25 cellular contexts compared by ENCODE assay signal in the genomic region with DNA sequence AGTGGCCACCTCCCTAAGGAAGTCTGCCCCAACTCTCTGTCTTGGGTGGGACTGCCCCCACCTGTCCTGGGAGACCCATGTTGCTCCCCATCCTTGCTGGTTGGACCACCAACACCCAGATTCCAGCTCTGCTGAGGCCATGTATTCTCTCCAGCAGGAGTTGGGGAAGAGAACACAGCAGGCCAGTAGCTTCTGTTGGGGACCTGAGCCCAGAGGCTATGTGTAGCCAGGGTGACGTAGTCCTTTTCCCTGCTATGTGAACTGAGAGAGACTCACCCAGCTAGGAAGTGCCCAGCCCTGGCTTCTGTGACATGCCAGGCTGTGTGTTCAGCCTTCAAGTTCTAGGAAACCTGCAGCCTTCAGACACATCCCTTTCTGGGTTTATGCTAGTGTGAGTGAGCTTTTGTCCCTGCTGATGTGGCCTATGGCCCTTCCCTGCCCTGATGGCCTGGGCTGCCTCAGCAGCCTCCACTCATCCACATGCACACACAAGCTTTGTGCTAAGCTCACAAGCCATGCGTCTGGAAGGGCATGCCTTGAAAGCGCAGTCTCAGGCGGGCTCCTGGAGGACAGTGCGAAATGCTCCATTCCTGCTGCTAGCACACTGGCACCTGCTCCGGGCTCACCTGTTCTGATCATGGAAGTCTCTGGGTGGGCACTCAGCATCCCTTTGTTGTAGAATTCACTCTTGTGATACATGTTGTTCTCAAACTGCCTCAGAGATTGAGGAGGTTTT. TPM values are rescaled to one million over a fixed set of nuclear protein-coding genes. Genes with fewer than 3 reads are reported as not detected.
"Had no signal": no experiment of that assay in that cellular context is flagged by ENCODE, and none has a peak within 500 bp of the region (broad histone marks: within the 10 kb centered on the region; RNA-seq: fewer than 3 reads in every experiment).

No MANE protein-coding gene starts in this region.

- H3K27me3 ChIP-seq: gastrocnemius medialis, hepatocyte, neural progenitor cell, right lobe of liver, testis, transverse colon had no signal

- H3K9me3 ChIP-seq: gastrocnemius medialis, right lobe of liver, testis, transverse colon had no signal

- H3K36me3 ChIP-seq: gastrocnemius medialis, neural progenitor cell, right lobe of liver, transverse colon had no signal

- H3K4me1 ChIP-seq: neural progenitor cell, right lobe of liver, testis, transverse colon had no signal

- H3K79me2 ChIP-seq: hepatocyte had no signal

- H3K9ac ChIP-seq: neural progenitor cell had no signal

- ATAC-seq: activated CD4-positive, alpha-beta T cell treated with anti-CD3 and anti-CD28 coated beads for 36 hours; activated CD8-positive, alpha-beta T cell treated with anti-CD3 and anti-CD28 coated beads, Interleukin-2, amount 10 ng/mL, durations not matched to agents 7 days and 5 days; left cardiac atrium; left ventricle myocardium superior; naive thymus-derived CD8-positive, alpha-beta T cell had no signal

- H3K4me1 Mint-ChIP-seq: activated CD4-positive, alpha-beta T cell treated with anti-CD3 and anti-CD28 coated beads for 36 hours; central memory CD8-positive, alpha-beta T cell had no signal

- H3K9me3 Mint-ChIP-seq: central memory CD8-positive, alpha-beta T cell; mesothelial cell of epicardium; naive thymus-derived CD8-positive, alpha-beta T cell; neural progenitor cell had no signal

- H3K27ac Mint-ChIP-seq: activated CD4-positive, alpha-beta T cell treated with anti-CD3 and anti-CD28 coated beads for 36 hours; activated CD8-positive, alpha-beta T cell treated with anti-CD3 and anti-CD28 coated beads, Interleukin-2, amount 10 ng/mL, durations not matched to agents 7 days and 5 days; activated naive CD8-positive, alpha-beta T cell; mesothelial cell of epicardium; naive thymus-derived CD8-positive, alpha-beta T cell; neural progenitor cell had no signal

- DNase-seq: activated CD4-positive, alpha-beta T cell treated with anti-CD3 and anti-CD28 coated beads for 36 hours; activated CD4-positive, CD25-positive, alpha-beta regulatory T cell; activated CD8-positive, alpha-beta T cell treated with anti-CD3 and anti-CD28 coated beads, Interleukin-2, amount 10 ng/mL, durations not matched to agents 7 days and 5 days; activated effector memory CD4-positive, alpha-beta T cell treated with Interleukin-2 at 50 U/mL for 16 hours; activated naive CD4-positive, alpha-beta T cell treated with Interleukin-2 at 50 U/mL for 16 hours; effector memory CD4-positive, alpha-beta T cell; gastrocnemius medialis; left cardiac atrium; left ventricle myocardium superior; naive thymus-derived CD8-positive, alpha-beta T cell; right lobe of liver; stimulated activated CD4-positive, alpha-beta T cell treated with anti-CD3 and anti-CD28 coated beads, Interleukin-2, amount 100 ng/mL, for 48 hours; stimulated activated naive CD4-positive, alpha-beta T cell treated with Interleukin-2 at 50 U/mL for 16 hours; T-helper 1 cell; testis; transverse colon had no signal

- H3K4me3 Mint-ChIP-seq: activated CD4-positive, alpha-beta T cell treated with anti-CD3 and anti-CD28 coated beads for 36 hours; activated CD8-positive, alpha-beta T cell treated with anti-CD3 and anti-CD28 coated beads, Interleukin-2, amount 10 ng/mL, durations not matched to agents 7 days and 5 days; activated naive CD8-positive, alpha-beta T cell; central memory CD8-positive, alpha-beta T cell; mesothelial cell of epicardium; naive thymus-derived CD8-positive, alpha-beta T cell; neural progenitor cell had no signal

- H3K36me3 Mint-ChIP-seq: activated naive CD8-positive, alpha-beta T cell; mesothelial cell of epicardium; naive thymus-derived CD8-positive, alpha-beta T cell; neural progenitor cell had no signal

- H3K27ac ChIP-seq: gastrocnemius medialis, hepatocyte, neural progenitor cell, right lobe of liver, testis, transverse colon had no signal

- H3K4me2 ChIP-seq: hepatocyte, neural progenitor cell had no signal

- H2AFZ ChIP-seq: hepatocyte, neural progenitor cell had no signal

- H3K4me3 ChIP-seq: gastrocnemius medialis, hepatocyte, neural progenitor cell, right lobe of liver, testis, transverse colon had no signal

RNA-seq across cellular contexts. Expression of gene KY, which starts 42.6 kb away (rescaled TPM):
- total RNA-seq: activated CD4-positive, alpha-beta T cell treated with anti-CD3 and anti-CD28 coated beads for 36 hours; activated CD8-positive, alpha-beta T cell treated with anti-CD3 and anti-CD28 coated beads, Interleukin-2, amount 10 ng/mL, durations not matched to agents 7 days and 5 days; bronchial epithelial cell; dermis microvascular lymphatic vessel endothelial cell; epithelial cell of proximal tubule; lung microvascular endothelial cell; mesothelial cell of epicardium; naive thymus-derived CD8-positive, alpha-beta T cell; right lobe of liver had no signal
